ENCODE assay signal across 7 cellular contexts in the genomic region with DNA sequence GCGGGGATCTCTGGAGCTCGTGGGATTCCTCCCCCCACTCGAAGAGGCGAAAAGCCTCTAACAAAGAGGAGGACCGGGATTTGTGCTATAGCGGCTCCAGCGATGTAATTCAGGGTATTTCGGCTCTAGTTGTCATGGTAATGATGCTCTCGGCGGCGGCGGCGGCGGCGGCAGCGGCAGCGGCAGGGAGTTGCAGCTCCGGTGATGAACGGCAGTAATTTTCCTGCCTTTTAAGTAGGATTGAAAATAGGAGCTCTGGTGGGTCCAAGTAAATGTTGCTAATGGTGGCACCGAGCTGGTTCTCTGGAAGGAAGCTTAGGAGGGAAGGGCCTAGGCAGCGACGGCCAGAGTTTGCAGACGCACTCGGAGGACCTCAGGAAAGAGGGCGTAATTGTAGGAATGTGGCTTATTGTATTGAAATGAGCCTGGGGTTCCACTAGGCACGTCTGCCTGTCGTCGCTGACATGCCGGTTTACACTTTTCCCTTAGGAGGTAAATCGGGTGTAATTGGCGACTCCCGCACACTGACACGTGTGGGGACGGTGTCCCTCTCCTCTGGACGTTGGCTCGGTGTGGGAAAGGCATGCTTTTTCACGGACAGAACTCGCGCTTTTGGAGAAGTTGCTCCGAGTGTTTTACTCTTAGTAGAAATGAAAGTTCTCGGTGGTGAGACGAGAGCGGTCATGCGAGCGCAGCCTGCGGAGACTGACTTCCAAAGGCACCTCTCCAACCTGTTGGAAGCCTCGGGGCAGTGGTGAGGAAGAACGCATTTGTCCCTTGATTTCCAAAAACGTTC. TPM values are rescaled to one million over a fixed set of nuclear protein-coding genes. Genes with fewer than 3 reads are reported as not detected.
DNase-seq lines count a peak whose midpoint lies in the region; ATAC-seq and TF ChIP-seq lines count a peak whose summit lies in the region.

No MANE protein-coding gene starts in this region.

- H2BK120ac ChIP-seq in mesendoderm (ENCODE audit: low read depth, low read length), result no peak overlapping the region

- no peaks in the 10 kb centered on the region for H3K36me3 ChIP-seq in ectodermal cell (ENCODE audit: control insufficient read depth, insufficient read depth, low read length)
- no peaks in the 10 kb centered on the region for H3K36me3 ChIP-seq in mesendoderm (ENCODE audit: control insufficient read depth, insufficient read depth, low read length)

- peak overlapping the region; percentile 21 for H3K27ac Mint-ChIP-seq in activated CD4-positive, alpha-beta T cell treated with anti-CD3 and anti-CD28 coated beads, Interleukin-2, amount 10 ng/mL, durations not matched to agents 7 days and 5 days
- H3K27ac Mint-ChIP-seq in stimulated activated naive CD8-positive, alpha-beta T cell treated with anti-CD3 and anti-CD28 coated beads, Interleukin-15, Interleukin-2, amounts not matched to agents 100 ng/mL and 50 ng/mL, for 24 hours, result peak overlapping the region; percentile 99

- peak overlapping the region; percentile 94 for H3K4me3 Mint-ChIP-seq in activated CD4-positive, alpha-beta T cell treated with anti-CD3 and anti-CD28 coated beads, Interleukin-2, amount 10 ng/mL, durations not matched to agents 7 days and 5 days
- H3K4me3 Mint-ChIP-seq in stimulated activated naive CD8-positive, alpha-beta T cell treated with anti-CD3 and anti-CD28 coated beads, Interleukin-15, Interleukin-2, amounts not matched to agents 100 ng/mL and 50 ng/mL, for 24 hours, result peak overlapping the region; percentile 100

- DNase-seq in GM12865 (ENCODE audit: low read depth), result peak; percentile 49
- peak; percentile 25 for DNase-seq in NCI-H1105 (lab: John Stamatoyannopoulos, UW)
- peak; percentile 53 for DNase-seq in activated CD4-positive, alpha-beta T cell treated with anti-CD3 and anti-CD28 coated beads, Interleukin-2, amount 10 ng/mL, durations not matched to agents 7 days and 5 days
- DNase-seq in mesendoderm, result peak; percentile 89

- no peak overlapping the region for H4K5ac ChIP-seq in mesendoderm (ENCODE audit: low read length)

- H4K8ac ChIP-seq in mesendoderm (ENCODE audit: low read depth, low read length), result no peak overlapping the region

- TF ChIP-seq CTCF in GM12865 (IDR thresholded peaks at IDR 0.05; ENCODE audit: insufficient read depth, low read depth, low read length, missing control alignments), result no peak

- peaks cover 65% of the 10 kb centered on the region for H3K27me3 Mint-ChIP-seq in activated CD4-positive, alpha-beta T cell treated with anti-CD3 and anti-CD28 coated beads, Interleukin-2, amount 10 ng/mL, durations not matched to agents 7 days and 5 days
- H3K27me3 Mint-ChIP-seq in stimulated activated naive CD8-positive, alpha-beta T cell treated with anti-CD3 and anti-CD28 coated beads, Interleukin-15, Interleukin-2, amounts not matched to agents 100 ng/mL and 50 ng/mL, for 24 hours, result peaks cover 4% of the 10 kb centered on the region

- peak overlapping the region; percentile 86 for H3K4me2 ChIP-seq in mesendoderm (ENCODE audit: low read length)

- H3K27me3 ChIP-seq in ectodermal cell (ENCODE audit: control insufficient read depth, insufficient read depth, low read length, poor library complexity, severe bottlenecking) (peaks cover 75% of the 10 kb centered on the region), mesendoderm (ENCODE audit: insufficient read depth, low read length, poor library complexity) (peaks cover 45% of the 10 kb centered on the region)

- 1% methylated on average over 49 of the region's 49 CpGs for WGBS in ectodermal cell, 2 experiments
- WGBS in mesendoderm (ENCODE audit: extremely low coverage, insufficient coverage, low lambda C conversion rate), result no CpG with 5 or more reads among the region's 49 CpGs

- H2BK5ac ChIP-seq in mesendoderm (ENCODE audit: low read length), result no peak overlapping the region

- no peak overlapping the region for H3K18ac ChIP-seq in mesendoderm (ENCODE audit: low read length)

- no peak overlapping the region for H3K4ac ChIP-seq in mesendoderm (ENCODE audit: low read depth, low read length)

- no peaks in the 10 kb centered on the region for H3K79me2 ChIP-seq in mesendoderm (ENCODE audit: control insufficient read depth, insufficient read depth, low read length)

- peak overlapping the region; percentile 11 for H3K56ac ChIP-seq in mesendoderm (ENCODE audit: low read length)

- peaks cover 4% of the 10 kb centered on the region for H3K36me3 Mint-ChIP-seq in activated CD4-positive, alpha-beta T cell treated with anti-CD3 and anti-CD28 coated beads, Interleukin-2, amount 10 ng/mL, durations not matched to agents 7 days and 5 days (ENCODE audit: low read depth)
- peaks cover 54% of the 10 kb centered on the region for H3K36me3 Mint-ChIP-seq in stimulated activated naive CD8-positive, alpha-beta T cell treated with anti-CD3 and anti-CD28 coated beads, Interleukin-15, Interleukin-2, amounts not matched to agents 100 ng/mL and 50 ng/mL, for 24 hours (ENCODE audit: low read depth)

- no peak overlapping the region for H2BK15ac ChIP-seq in mesendoderm (replicated peaks; ENCODE audit: low read depth)

- H3K9me3 Mint-ChIP-seq in activated CD4-positive, alpha-beta T cell treated with anti-CD3 and anti-CD28 coated beads, Interleukin-2, amount 10 ng/mL, durations not matched to agents 7 days and 5 days, result no peaks in the 10 kb centered on the region
- H3K9me3 Mint-ChIP-seq in stimulated activated naive CD8-positive, alpha-beta T cell treated with anti-CD3 and anti-CD28 coated beads, Interleukin-15, Interleukin-2, amounts not matched to agents 100 ng/mL and 50 ng/mL, for 24 hours, result no peaks in the 10 kb centered on the region

- POLR2A ChIA-PET in activated CD4-positive, alpha-beta T cell treated with anti-CD3 and anti-CD28 coated beads, Interleukin-2, amount 10 ng/mL, durations not matched to agents 7 days and 5 days (lab: Charles Lee), result no interaction called here

- peaks cover 76% of the 10 kb centered on the region for H3K4me1 Mint-ChIP-seq in activated CD4-positive, alpha-beta T cell treated with anti-CD3 and anti-CD28 coated beads, Interleukin-2, amount 10 ng/mL, durations not matched to agents 7 days and 5 days
- H3K4me1 Mint-ChIP-seq in stimulated activated naive CD8-positive, alpha-beta T cell treated with anti-CD3 and anti-CD28 coated beads, Interleukin-15, Interleukin-2, amounts not matched to agents 100 ng/mL and 50 ng/mL, for 24 hours (ENCODE audit: low read depth), result peaks cover 67% of the 10 kb centered on the region

- H3K79me1 ChIP-seq in mesendoderm (ENCODE audit: low read length), result no peaks in the 10 kb centered on the region

- peaks cover 15% of the 10 kb centered on the region for H3K4me1 ChIP-seq in ectodermal cell (ENCODE audit: control insufficient read depth, insufficient read depth, low read length)
- peaks cover 11% of the 10 kb centered on the region for H3K4me1 ChIP-seq in mesendoderm (ENCODE audit: control insufficient read depth, low read depth, low read length)

- ATAC-seq in HG02678 (IDR thresholded peaks at IDR 0.05; ENCODE audit: unreplicated experiment), result no peak

- peak overlapping the region; percentile 70 for H3K4me3 ChIP-seq in GM12865 (ENCODE audit: low read depth, low read length)
- peak overlapping the region; percentile 64 for H3K4me3 ChIP-seq in ectodermal cell (ENCODE audit: insufficient read depth, low read depth, low read length)
- no peak overlapping the region for H3K4me3 ChIP-seq in mesendoderm (ENCODE audit: low read length)

- no peak overlapping the region for H2AK5ac ChIP-seq in mesendoderm (ENCODE audit: low read length)

- no peaks in the 10 kb centered on the region for H3K9me3 ChIP-seq in ectodermal cell (ENCODE audit: control insufficient read depth, low read length)

- H3K27ac ChIP-seq in ectodermal cell (ENCODE audit: insufficient read depth, low read depth, low read length, poor library complexity, severe bottlenecking), result no peak overlapping the region
- H3K27ac ChIP-seq in mesendoderm (ENCODE audit: low read depth, low read length), result no peak overlapping the region

- no peak overlapping the region for H3K23ac ChIP-seq in mesendoderm (ENCODE audit: low read length)

- H3K9ac ChIP-seq in mesendoderm (ENCODE audit: low read length), result no peak overlapping the region

- CTCF ChIA-PET in activated CD4-positive, alpha-beta T cell treated with anti-CD3 and anti-CD28 coated beads, Interleukin-2, amount 10 ng/mL, durations not matched to agents 7 days and 5 days (lab: Charles Lee), result interaction anchor here (1.0 to 1.9 kb wide), 2 partner anchors 21 to 105 kb away, joined by 3 to 5 read pairs; no protein-coding TSS in a partner anchor

RNA-seq across cellular contexts. Expression of gene NR4A3, which starts 1.1 kb away (rescaled TPM):
- under 1 TPM; 0.17 to 0.29 TPM for total RNA-seq in activated CD4-positive, alpha-beta T cell treated with anti-CD3 and anti-CD28 coated beads, Interleukin-2, amount 10 ng/mL, durations not matched to agents 7 days and 5 days
- 1.8 TPM for polyA plus RNA-seq in ectodermal cell (2013, experiment 1 of 4)
- polyA plus RNA-seq in ectodermal cell (2013, experiment 2 of 4), result 1.8 TPM
- polyA plus RNA-seq in ectodermal cell (2013, experiment 3 of 4), result 1.3 TPM
- 1.8 TPM for polyA plus RNA-seq in ectodermal cell (2013, experiment 4 of 4)
- polyA plus RNA-seq in mesendoderm (2013, experiment 1 of 2), result 0.04 TPM
- 0.06 TPM for polyA plus RNA-seq in mesendoderm (2013, experiment 2 of 2)

Comparison
In these comparisons a context has a peak if more than half of its experiments do, and no peak if none do; other contexts are left out.
1. DNase-seq: peak in every context shown above with its lines; median percentile 89 in mesendoderm; 53 in activated CD4-positive, alpha-beta T cell treated with anti-CD3 and anti-CD28 coated beads, Interleukin-2, amount 10 ng/mL, durations not matched to agents 7 days and 5 days; 49 in GM12865; 25 in NCI-H1105.